Comparison of ENCODE assay signal across 23 cellular contexts in the genomic region with DNA sequence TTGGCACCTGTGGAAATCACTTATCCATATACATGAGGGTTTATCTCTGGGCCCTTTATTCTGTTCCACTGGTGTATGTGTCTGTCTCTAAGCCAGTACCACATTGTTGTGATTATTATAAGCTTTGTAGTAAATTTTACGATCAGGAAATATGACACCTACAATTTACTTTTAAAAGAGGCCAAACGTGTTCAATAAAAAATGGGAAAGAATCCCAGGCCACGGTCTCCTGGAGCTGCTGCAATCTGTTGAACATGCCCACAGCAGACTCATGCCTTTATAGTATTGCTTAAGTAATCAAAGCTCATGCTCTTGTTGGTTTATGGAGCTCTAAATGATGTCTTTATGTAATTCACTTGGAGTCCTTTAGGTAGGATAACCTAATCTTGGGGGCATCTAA.
DNase-seq lines count a peak whose midpoint lies in the region; ATAC-seq and TF ChIP-seq lines count a peak whose summit lies in the region.
"Had no signal": no experiment of that assay in that cellular context is flagged by ENCODE, and none has a peak within 500 bp of the region (broad histone marks: within the 10 kb centered on the region; RNA-seq: fewer than 3 reads in every experiment).

No MANE protein-coding gene starts in this region.

- TF ChIP-seq CTCF in HFFc6 (IDR thresholded peaks at IDR 0.05) = no peak
- TF ChIP-seq CTCF in astrocyte of the cerebellum (IDR thresholded peaks at IDR 0.05; ENCODE audit: low read depth, low read length, missing control alignments) = no peak
- no peak for TF ChIP-seq CTCF in mucosa of descending colon (IDR thresholded peaks at IDR 0.05)
- TF ChIP-seq CTCF in activated CD8-positive, alpha-beta T cell treated with anti-CD3 and anti-CD28 coated beads for 36 hours (IDR thresholded peaks at IDR 0.05) = no peak

- H3K36me3 Mint-ChIP-seq in HFFc6 (ENCODE audit: low read depth) = peaks cover 82% of the 10 kb centered on the region
- H3K36me3 Mint-ChIP-seq in activated CD8-positive, alpha-beta T cell treated with anti-CD3 and anti-CD28 coated beads for 36 hours (ENCODE audit: low read depth) = no peaks in the 10 kb centered on the region
- H3K36me3 Mint-ChIP-seq: activated naive CD4-positive, alpha-beta T cell treated with anti-CD3 and anti-CD28 coated beads, Interleukin-2, amount 10 ng/mL, durations not matched to agents 7 days and 5 days had no signal

- POLR2A ChIA-PET in activated CD8-positive, alpha-beta T cell treated with anti-CD3 and anti-CD28 coated beads for 36 hours (lab: Charles Lee) = no interaction called here

- peaks cover 48% of the 10 kb centered on the region for H3K4me1 Mint-ChIP-seq in HFFc6 (ENCODE audit: low read depth)
- H3K4me1 Mint-ChIP-seq in activated CD8-positive, alpha-beta T cell treated with anti-CD3 and anti-CD28 coated beads for 36 hours (ENCODE audit: low read depth) = no peaks in the 10 kb centered on the region
- H3K4me1 Mint-ChIP-seq: activated naive CD4-positive, alpha-beta T cell treated with anti-CD3 and anti-CD28 coated beads, Interleukin-2, amount 10 ng/mL, durations not matched to agents 7 days and 5 days had no signal

- no peaks in the 10 kb centered on the region for H3K9me3 ChIP-seq in mucosa of descending colon
- H3K9me3 ChIP-seq: BE2C, neutrophil, psoas muscle, tibial nerve had no signal

- no peaks in the 10 kb centered on the region for H3K4me1 ChIP-seq in mucosa of descending colon (ENCODE audit: low read depth)
- H3K4me1 ChIP-seq: BE2C, psoas muscle had no signal

- no peaks in the 10 kb centered on the region for H3K36me3 ChIP-seq in mucosa of descending colon (ENCODE audit: low read depth)
- H3K36me3 ChIP-seq: BE2C, neutrophil had no signal

- H3K9me3 Mint-ChIP-seq in HFFc6 = no peaks in the 10 kb centered on the region
- H3K9me3 Mint-ChIP-seq in activated CD8-positive, alpha-beta T cell treated with anti-CD3 and anti-CD28 coated beads for 36 hours = no peaks in the 10 kb centered on the region
- H3K9me3 Mint-ChIP-seq: activated CD4-positive, alpha-beta T cell treated with anti-CD3 and anti-CD28 coated beads, Interleukin-2, amount 10 ng/mL, durations not matched to agents 7 days and 5 days; activated naive CD4-positive, alpha-beta T cell treated with anti-CD3 and anti-CD28 coated beads, Interleukin-2, amount 10 ng/mL, durations not matched to agents 7 days and 5 days; activated T-helper 1 cell treated with anti-CD3 and anti-CD28 coated beads, Interleukin-12 subunit alpha, Interleukin-12 subunit beta, Interleukin-2, Interleukin-4 antibody, amounts not matched to agents 30 ng/mL and 10 ng/mL and 1 ng/mL, durations not matched to agents 14 hours and 24 hours and 36 hours had no signal

- peak overlapping the region; percentile 9; the same call in 1 of the 2 replicates for H3K4me3 Mint-ChIP-seq in HFFc6
- H3K4me3 Mint-ChIP-seq in activated CD8-positive, alpha-beta T cell treated with anti-CD3 and anti-CD28 coated beads for 36 hours = no peak overlapping the region
- H3K4me3 Mint-ChIP-seq: activated CD4-positive, alpha-beta T cell treated with anti-CD3 and anti-CD28 coated beads, Interleukin-2, amount 10 ng/mL, durations not matched to agents 7 days and 5 days; activated naive CD4-positive, alpha-beta T cell treated with anti-CD3 and anti-CD28 coated beads, Interleukin-2, amount 10 ng/mL, durations not matched to agents 7 days and 5 days; activated T-helper 1 cell treated with anti-CD3 and anti-CD28 coated beads, Interleukin-12 subunit alpha, Interleukin-12 subunit beta, Interleukin-2, Interleukin-4 antibody, amounts not matched to agents 30 ng/mL and 10 ng/mL and 1 ng/mL, durations not matched to agents 14 hours and 24 hours and 36 hours had no signal

- intact Hi-C loops in mucosa of descending colon (cut with DNase I, micrococcal nuclease) = no loop called here
- intact Hi-C loops in activated CD8-positive, alpha-beta T cell treated with anti-CD3 and anti-CD28 coated beads for 36 hours (cut with micrococcal nuclease) = no loop called here

- peak; percentile 61 for DNase-seq in EH (ENCODE audit: low read depth)
- no peak for DNase-seq in HFFc6
- peak; percentile 19 for DNase-seq in astrocyte of the cerebellum (ENCODE audit: low read depth)
- peak in 1 of 3 donors; percentile 44 for DNase-seq in mucosa of descending colon
- DNase-seq in CD1c-positive myeloid dendritic cell (ENCODE audit: extremely low spot score) = no peak
- no peak for DNase-seq in activated CD8-positive, alpha-beta T cell treated with anti-CD3 and anti-CD28 coated beads for 36 hours
- DNase-seq: activated CD4-positive, alpha-beta T cell treated with anti-CD3 and anti-CD28 coated beads, Interleukin-2, amount 10 ng/mL, durations not matched to agents 7 days and 5 days; activated naive CD4-positive, alpha-beta T cell treated with anti-CD3 and anti-CD28 coated beads, Interleukin-2, amount 10 ng/mL, durations not matched to agents 7 days and 5 days; anterior cingulate cortex; BE2C; dermis blood vessel endothelial cell; DMS79; HCEC 1CT; mesenchymal stem cell; NCI-H1436; NCI-H774; psoas muscle; WERI-Rb-1 had no signal

- CTCF ChIA-PET in activated CD8-positive, alpha-beta T cell treated with anti-CD3 and anti-CD28 coated beads for 36 hours (lab: Charles Lee) = no interaction called here

- in situ Hi-C loops in astrocyte of the cerebellum (cut with HindIII; ENCODE audit: low sequenced_read_pairs) = no loop called here

- ATAC-seq in mucosa of descending colon = peak; percentile 91
- ATAC-seq in HG03460 (IDR thresholded peaks at IDR 0.05; ENCODE audit: unreplicated experiment) = no peak
- ATAC-seq in activated CD8-positive, alpha-beta T cell treated with anti-CD3 and anti-CD28 coated beads for 36 hours = no peak
- ATAC-seq: psoas muscle, Right ventricle myocardium inferior had no signal

- peaks cover 11% of the 10 kb centered on the region for H3K27me3 Mint-ChIP-seq in HFFc6 (ENCODE audit: insufficient read depth)
- no peaks in the 10 kb centered on the region for H3K27me3 Mint-ChIP-seq in activated CD8-positive, alpha-beta T cell treated with anti-CD3 and anti-CD28 coated beads for 36 hours
- H3K27me3 Mint-ChIP-seq: activated CD4-positive, alpha-beta T cell treated with anti-CD3 and anti-CD28 coated beads, Interleukin-2, amount 10 ng/mL, durations not matched to agents 7 days and 5 days; activated naive CD4-positive, alpha-beta T cell treated with anti-CD3 and anti-CD28 coated beads, Interleukin-2, amount 10 ng/mL, durations not matched to agents 7 days and 5 days had no signal

- H3K4me3 ChIP-seq in astrocyte of the cerebellum (ENCODE audit: low read depth, low read length) (no peak overlapping the region), mucosa of descending colon (no peak overlapping the region)
- H3K4me3 ChIP-seq: psoas muscle, tibial nerve had no signal

- no peak overlapping the region for H3K27ac Mint-ChIP-seq in HFFc6
- no peak overlapping the region for H3K27ac Mint-ChIP-seq in activated CD8-positive, alpha-beta T cell treated with anti-CD3 and anti-CD28 coated beads for 36 hours
- H3K27ac Mint-ChIP-seq: activated CD4-positive, alpha-beta T cell treated with anti-CD3 and anti-CD28 coated beads, Interleukin-2, amount 10 ng/mL, durations not matched to agents 7 days and 5 days; activated naive CD4-positive, alpha-beta T cell treated with anti-CD3 and anti-CD28 coated beads, Interleukin-2, amount 10 ng/mL, durations not matched to agents 7 days and 5 days; activated T-helper 1 cell treated with anti-CD3 and anti-CD28 coated beads, Interleukin-12 subunit alpha, Interleukin-12 subunit beta, Interleukin-2, Interleukin-4 antibody, amounts not matched to agents 30 ng/mL and 10 ng/mL and 1 ng/mL, durations not matched to agents 14 hours and 24 hours and 36 hours had no signal

Comparison
In these comparisons a context has a peak if more than half of its experiments do, and no peak if none do; other contexts are left out.
1. DNase-seq: peak in EH (single experiment) and astrocyte of the cerebellum (single experiment); none in HFFc6 (single experiment), CD1c-positive myeloid dendritic cell (single experiment) and activated CD8-positive, alpha-beta T cell treated with anti-CD3 and anti-CD28 coated beads for 36 hours (single experiment).